In the genomic region with DNA sequence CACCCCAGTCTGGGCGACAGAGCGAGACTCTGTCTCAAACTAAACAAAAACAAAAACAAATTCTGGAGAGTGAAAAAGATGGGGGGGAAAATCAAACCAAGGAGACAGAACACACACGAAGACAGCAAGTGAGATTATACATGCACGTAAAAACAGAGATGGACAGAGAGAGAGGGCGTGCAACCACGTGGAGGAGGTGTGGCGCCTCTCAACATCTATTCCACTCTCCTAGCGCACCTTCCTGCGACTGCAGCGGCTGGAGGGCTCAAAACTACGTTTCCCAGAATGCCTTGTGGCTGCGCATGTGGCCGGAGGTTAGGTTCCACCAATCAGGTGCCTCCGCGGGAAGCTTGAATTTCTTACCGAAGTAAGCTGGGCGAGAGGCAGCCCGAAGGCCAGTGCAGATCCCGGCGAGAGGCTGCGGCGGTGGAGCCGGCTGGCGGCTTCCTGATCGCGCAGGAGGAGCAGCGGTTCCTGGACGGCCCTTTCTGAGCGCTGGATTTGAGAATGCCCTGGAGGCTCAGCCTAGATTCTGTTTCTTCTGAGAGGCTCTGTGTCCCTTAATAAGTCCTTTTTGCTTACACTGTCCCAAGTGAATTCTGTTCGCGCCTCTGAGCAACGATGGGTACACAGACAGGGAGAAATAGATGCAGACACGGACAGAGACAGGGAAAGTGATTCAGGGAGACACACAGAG, we compare ENCODE assay signal across 8 cellular contexts. TPM values are rescaled to one million over a fixed set of nuclear protein-coding genes. Genes with fewer than 3 reads are reported as not detected.
DNase-seq lines count a peak whose midpoint lies in the region; ATAC-seq and TF ChIP-seq lines count a peak whose summit lies in the region.

No MANE protein-coding gene starts in this region.

- H3K4me1 Mint-ChIP-seq in HFFc6 (ENCODE audit: low read depth) = peaks cover 7% of the 10 kb centered on the region

- no peaks in the 10 kb centered on the region; the same call in 1 of the 2 replicates for H3K9me3 Mint-ChIP-seq in HFFc6

- H3F3A ChIP-seq in smooth muscle cell (ENCODE audit: low read depth) = no peaks in the 10 kb centered on the region

- no peak for ATAC-seq in GM21717 (IDR thresholded peaks at IDR 0.05; ENCODE audit: unreplicated experiment)

- in situ Hi-C loops in astrocyte of the spinal cord (cut with HindIII; ENCODE audit: low sequenced_read_pairs) = no loop called here

- TF ChIP-seq CTCF in HFFc6 (IDR thresholded peaks at IDR 0.05) = no peak
- TF ChIP-seq CTCF in astrocyte of the spinal cord (IDR thresholded peaks at IDR 0.05; ENCODE audit: low read depth, low read length) = no peak
- TF ChIP-seq CTCF in smooth muscle cell (IDR thresholded peaks at IDR 0.05; ENCODE audit: borderline replicate concordance, insufficient read depth, poor library complexity, severe bottlenecking) = no peak

- H3K9ac ChIP-seq in smooth muscle cell (ENCODE audit: low read depth) = no peak overlapping the region

- H4K20me1 ChIP-seq in smooth muscle cell (ENCODE audit: low read depth) = no peaks in the 10 kb centered on the region

- no peaks in the 10 kb centered on the region for H3K79me2 ChIP-seq in smooth muscle cell (ENCODE audit: low read depth)

- H3K4me1 ChIP-seq in iPS DF 6.9 (ENCODE audit: control insufficient read depth, insufficient read depth, low read length) (no peaks in the 10 kb centered on the region), smooth muscle cell (ENCODE audit: low read depth) (peaks cover 3% of the 10 kb centered on the region)

- H3K4me3 ChIP-seq in astrocyte of the spinal cord (ENCODE audit: low read depth, low read length) = no peak overlapping the region
- peak overlapping the region; percentile 18; the same call in 1 of the 2 replicates for H3K4me3 ChIP-seq in iPS DF 6.9 (ENCODE audit: low read length)
- peak overlapping the region; percentile 8 for H3K4me3 ChIP-seq in smooth muscle cell

- H3K4me3 Mint-ChIP-seq in HFFc6 = peak overlapping the region; percentile 58

- peak overlapping the region; percentile 82 for H3K4me2 ChIP-seq in smooth muscle cell

- H3K9me3 ChIP-seq in iPS DF 6.9 (ENCODE audit: control insufficient read depth, insufficient read depth, low read length) (no peaks in the 10 kb centered on the region), smooth muscle cell (replicated peaks; ENCODE audit: low read depth) (no peaks in the 10 kb centered on the region)

- H3K27me3 ChIP-seq in iPS DF 6.9 (ENCODE audit: control insufficient read depth, insufficient read depth, low read length) (no peaks in the 10 kb centered on the region), smooth muscle cell (ENCODE audit: low read depth) (peaks cover 3% of the 10 kb centered on the region)

- no peaks in the 10 kb centered on the region for H3K36me3 Mint-ChIP-seq in HFFc6 (ENCODE audit: low read depth)

- no peak overlapping the region for H3K27ac ChIP-seq in iPS DF 6.9 (ENCODE audit: low read length)
- no peak overlapping the region for H3K27ac ChIP-seq in smooth muscle cell (ENCODE audit: low read depth)

- WGBS in iPS DF 6.9 (ENCODE audit: insufficient coverage, insufficient read length) = no CpG with 5 or more reads among the region's 33 CpGs
- 13% methylated on average over 33 of the region's 33 CpGs for WGBS in smooth muscle cell (ENCODE audit: low lambda C conversion rate)

- DNase-seq in DMS53 treated with DMSO at 0.1 percent for 48 hours (lab: John Stamatoyannopoulos, UW; ENCODE audit: unreplicated experiment) (peak; percentile 94), HFFc6 (peak; percentile 78), NCI-H2081 treated with DMSO at 0.1 percent for 48 hours (lab: John Stamatoyannopoulos, UW) (peak; percentile 74), T-helper 9 cell (peak; percentile 82), astrocyte of the spinal cord (ENCODE audit: low read depth, low spot score) (peak; percentile 89), iPS DF 6.9 (ENCODE audit: low read depth, low spot score) (peak; percentile 93), smooth muscle cell (lab: John Stamatoyannopoulos, UW; ENCODE audit: unreplicated experiment) (peak; percentile 27)

- peak overlapping the region; percentile 34; the same call in 1 of the 2 replicates for H3K27ac Mint-ChIP-seq in HFFc6

- peak overlapping the region; percentile 52 for H2AFZ ChIP-seq in smooth muscle cell (ENCODE audit: low read depth)

- H3K36me3 ChIP-seq in iPS DF 6.9 (ENCODE audit: control insufficient read depth, insufficient read depth, low read length) (no peaks in the 10 kb centered on the region), smooth muscle cell (ENCODE audit: low read depth) (no peaks in the 10 kb centered on the region)

- peaks cover 16% of the 10 kb centered on the region for H3K27me3 Mint-ChIP-seq in HFFc6 (ENCODE audit: insufficient read depth)

RNA-seq across cellular contexts. Expression of gene NANOS2, which starts 13.1 kb away (rescaled TPM):
- not detected for total RNA-seq in HFFc6 (2021; fragmentation: NEBNext Ultra II Directional; extraction: Animal tissue kit (Norgen Biotek cat#: 25700))
- not detected in 2 replicates for total RNA-seq in smooth muscle cell
- polyA plus RNA-seq in smooth muscle cell = not detected in 2 replicates

RNA-seq across cellular contexts. Expression of gene MYPOP, which starts 25.3 kb away (rescaled TPM):
- total RNA-seq in HFFc6 (2021; fragmentation: NEBNext Ultra II Directional; extraction: Animal tissue kit (Norgen Biotek cat#: 25700)) = 10 to 100 TPM; 10.2 to 11.2 (median 10.5) TPM
- 1.6 and 3.9 TPM in 2 replicates for total RNA-seq in smooth muscle cell
- polyA plus RNA-seq in smooth muscle cell = 2.1 and 3.5 TPM in 2 replicates

RNA-seq across cellular contexts. Expression of gene IRF2BP1, which starts 41.8 kb away (rescaled TPM):
- 10 to 100 TPM; 19.3 to 25.0 (median 21.8) TPM for total RNA-seq in HFFc6 (2021; fragmentation: NEBNext Ultra II Directional; extraction: Animal tissue kit (Norgen Biotek cat#: 25700))
- 10.4 and 19.0 TPM in 2 replicates for total RNA-seq in smooth muscle cell
- polyA plus RNA-seq in smooth muscle cell = 11.2 and 12.9 TPM in 2 replicates

RNA-seq across cellular contexts. Expression of gene NOVA2, which starts 46.0 kb away (rescaled TPM):
- total RNA-seq in HFFc6 (2021; fragmentation: NEBNext Ultra II Directional; extraction: Animal tissue kit (Norgen Biotek cat#: 25700)) = under 1 TPM in 4 of 6 experiments, not detected in 2; 0.03 to 0.14 (median 0.10) TPM
- 0.04 TPM in 2 replicates for total RNA-seq in smooth muscle cell
- polyA plus RNA-seq in smooth muscle cell = 0.24 TPM in 1 of 2 replicates, not detected in the other

Comparison
In these comparisons a context has a peak if more than half of its experiments do, and no peak if none do; other contexts are left out.
1. DNase-seq: peak in every context shown above with its lines; median percentile 94 in DMS53 treated with DMSO at 0.1 percent for 48 hours; 93 in iPS DF 6.9; 89 in astrocyte of the spinal cord; 82 in T-helper 9 cell; 78 in HFFc6; 74 in NCI-H2081 treated with DMSO at 0.1 percent for 48 hours; 27 in smooth muscle cell.